Comparison of ENCODE assay signal across 9 cellular contexts in genomic region chr1:93616996-93617669, GRCh38.
DNase-seq lines count a peak whose midpoint lies in the region; ATAC-seq, FAIRE-seq and TF ChIP-seq lines count a peak whose summit lies in the region.
"Had no signal": no experiment of that assay in that cellular context is flagged by ENCODE, and none has a peak within 500 bp of the region (broad histone marks: within the 10 kb centered on the region; RNA-seq: fewer than 3 reads in every experiment).

No MANE protein-coding gene starts in this region.

- DNase-seq in DMS53 treated with DMSO at 0.1 percent for 48 hours (lab: John Stamatoyannopoulos, UW; ENCODE audit: unreplicated experiment) (peak; percentile 86), RCC 7860 (ENCODE audit: low spot score) (peak; percentile 46), psoas muscle (no peak), posterior vena cava (ENCODE audit: low spot score) (no peak), GM19239 (ENCODE audit: insufficient read length, low spot score) (no peak)
- DNase-seq: T-helper 9 cell had no signal

- H3K27me3 ChIP-seq in gastroesophageal sphincter (no peaks in the 10 kb centered on the region), psoas muscle (ENCODE audit: insufficient read depth in 3 of 3, low read length in 2 of 3) (no peaks in the 10 kb centered on the region)

- ATAC-seq in gastroesophageal sphincter (peak; percentile 50), psoas muscle (peak; percentile 42 to 54 (median 44)), GM21381 (IDR thresholded peaks at IDR 0.05; ENCODE audit: unreplicated experiment) (no peak), HG02870 (IDR thresholded peaks at IDR 0.05; ENCODE audit: unreplicated experiment) (no peak)

- no peaks in the 10 kb centered on the region for H3K36me3 ChIP-seq in gastroesophageal sphincter
- H3K36me3 ChIP-seq in psoas muscle (ENCODE audit: insufficient read depth in 1 of 2, low read depth in 1 of 2): no peaks in the 10 kb centered on the region

- 70% methylated on average over 2 of the region's 6 CpGs; no CpG with 5 or more reads in 1 of the 2 donors for WGBS in gastroesophageal sphincter (ENCODE audit: low coverage in 1 of 2), 2 donors
- WGBS in psoas muscle, 3 donors: 51 to 70% (median 54%) methylated on average over 6 of the region's 6 CpGs

- no peak for TF ChIP-seq POLR2A in gastroesophageal sphincter (IDR thresholded peaks at IDR 0.05)

- TF ChIP-seq EP300 in gastroesophageal sphincter (IDR thresholded peaks at IDR 0.05): no peak

- peaks cover 15 to 65% (median 34%) of the 10 kb centered on the region in 3 donors for H3K4me1 ChIP-seq in gastroesophageal sphincter
- H3K4me1 ChIP-seq in psoas muscle: peaks cover 44% of the 10 kb centered on the region

- H3K4me3 ChIP-seq in gastroesophageal sphincter (no peak overlapping the region), psoas muscle (no peak overlapping the region)

- TF ChIP-seq CTCF in gastroesophageal sphincter (IDR thresholded peaks at IDR 0.05): no peak
- no peak for TF ChIP-seq CTCF in psoas muscle (IDR thresholded peaks at IDR 0.05)

- H3K9me3 ChIP-seq in gastroesophageal sphincter (no peaks in the 10 kb centered on the region), psoas muscle (no peaks in the 10 kb centered on the region)

- FAIRE-seq in RCC 7860 (lab: Jason Lieb, UNC) (no peak), GM19239 (lab: Jason Lieb, UNC) (no peak)

- intact Hi-C loops in psoas muscle (cut with DNase I) (no loop called here), posterior vena cava (cut with DNase I) (no loop called here)

- H3K27ac ChIP-seq in gastroesophageal sphincter: peak overlapping the region; percentile 7 to 78 (median 74)
- peak overlapping the region; percentile 86 for H3K27ac ChIP-seq in psoas muscle

Comparison
In these comparisons a context has a peak if more than half of its experiments do, and no peak if none do; other contexts are left out.
1. DNase-seq: peak in DMS53 treated with DMSO at 0.1 percent for 48 hours (single experiment) and RCC 7860 (single experiment); none in psoas muscle (0 of 2), posterior vena cava (single experiment) and GM19239 (single experiment).
2. ATAC-seq: peak in gastroesophageal sphincter (single experiment) and psoas muscle (4 of 4); none in GM21381 (single experiment) and HG02870 (single experiment).